ENCODE assay signal across 12 cellular contexts in genomic region chr3:56677286-56677685, GRCh38.
DNase-seq lines count a peak whose midpoint lies in the region; ATAC-seq and TF ChIP-seq lines count a peak whose summit lies in the region.
"Had no signal": no experiment of that assay in that cellular context is flagged by ENCODE, and none has a peak within 500 bp of the region (broad histone marks: within the 10 kb centered on the region; RNA-seq: fewer than 3 reads in every experiment).

No MANE protein-coding gene starts in this region.

- peak; percentile 12 for TF ChIP-seq POLR2A in erythroblast (IDR thresholded peaks at IDR 0.05; ENCODE audit: low read length)

- ATAC-seq in GM18517 (IDR thresholded peaks at IDR 0.05; ENCODE audit: unreplicated experiment) (peak; percentile 69), GM19467 (IDR thresholded peaks at IDR 0.05; ENCODE audit: unreplicated experiment) (peak; percentile 73), HG03135 (IDR thresholded peaks at IDR 0.05; ENCODE audit: unreplicated experiment) (peak; percentile 64)

- in situ Hi-C loops in KBM-7 (cut with MboI; ENCODE audit: low pct_unique_long_range_greater_than_20kb, low sequenced_read_pairs): no loop called here

- DNase-seq in erythroblast (lab: John Stamatoyannopoulos, UW) (no peak), cerebellar nuclear complex (lab: John Stamatoyannopoulos, UW) (no peak), NOMO-1 treated with dmso at 0.1 percent for 144 hours (lab: John Stamatoyannopoulos, UW; ENCODE audit: unreplicated experiment) (no peak), KBM-7 (no peak)
- DNase-seq in stimulated activated CD4-positive, alpha-beta T cell treated with anti-CD3 and anti-CD28 coated beads, Interleukin-2, amount 100 ng/mL, for 48 hours: no peak
- DNase-seq: activated CD4-positive, CD25-positive, alpha-beta regulatory T cell treated with anti-CD3 and anti-CD28 coated beads, Interleukin-2, amount 50 U/mL, for 72 hours; activated naive CD8-positive, alpha-beta T cell treated with anti-CD3 and anti-CD28 coated beads, Interleukin-2, amount 10 ng/mL, durations not matched to agents 7 days and 5 days; kidney glomerular epithelial cell; stimulated activated CD4-positive, alpha-beta T cell treated with anti-CD3 and anti-CD28 coated beads, Interleukin-12 subunit alpha, Interleukin-12 subunit beta, amount 100 ng/mL, for 4 hours had no signal
